Comparison of ENCODE assay signal across 16 cellular contexts in the genomic region with DNA sequence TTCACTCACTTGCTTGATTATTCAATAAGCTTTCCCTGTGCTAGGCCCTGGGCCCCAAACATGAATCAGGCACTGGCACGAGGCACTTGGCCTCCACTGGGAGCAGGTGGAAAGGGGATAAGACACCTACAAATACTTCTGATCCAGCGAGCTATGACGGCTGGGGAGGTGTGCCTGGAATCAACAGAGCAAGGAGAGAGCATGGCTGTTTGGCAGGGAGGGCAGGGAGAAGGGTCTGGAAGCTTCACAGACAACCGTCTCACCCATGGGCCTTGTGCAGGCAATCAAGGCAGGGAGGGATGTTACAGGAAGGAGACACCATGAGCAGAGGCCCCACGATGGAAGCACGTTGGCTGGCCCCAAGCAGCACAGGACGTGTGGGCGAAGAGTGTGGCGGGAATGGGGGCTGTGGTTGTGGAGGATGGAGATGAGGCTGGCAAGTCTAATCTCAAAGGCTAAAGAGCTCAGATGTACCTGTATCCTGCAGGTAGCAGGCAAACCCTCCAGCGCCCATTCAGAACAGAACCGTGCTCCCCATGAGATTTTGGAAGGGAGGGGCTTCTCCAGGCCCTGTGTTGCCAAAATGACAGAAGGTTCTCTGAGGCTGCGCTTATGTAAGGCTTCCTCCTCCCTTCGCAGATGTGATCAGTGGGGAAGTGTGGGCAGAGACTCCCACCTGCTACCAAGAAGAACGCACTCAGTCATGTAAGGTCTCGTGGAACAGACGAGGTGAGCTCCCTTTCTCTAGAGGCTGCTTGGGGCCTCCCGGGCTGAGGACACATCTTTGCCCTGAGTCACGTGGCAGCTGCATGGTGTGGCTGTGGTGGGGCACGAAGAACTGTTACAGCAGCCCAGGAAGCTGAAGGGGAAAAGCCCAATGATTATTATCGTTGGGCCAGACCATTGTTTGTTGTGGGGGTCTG.
DNase-seq lines count a peak whose midpoint lies in the region; ATAC-seq, FAIRE-seq and TF ChIP-seq lines count a peak whose summit lies in the region.
"Had no signal": no experiment of that assay in that cellular context is flagged by ENCODE, and none has a peak within 500 bp of the region (broad histone marks: within the 10 kb centered on the region; RNA-seq: fewer than 3 reads in every experiment).

No MANE protein-coding gene starts in this region.

- TF ChIP-seq RAD21 in HepG2 (CRISPR knock-in tag; IDR thresholded peaks at IDR 0.05), result no peak

- H3K36me3 Mint-ChIP-seq in activated CD8-positive, alpha-beta T cell treated with anti-CD3 and anti-CD28 coated beads, Interleukin-2, amount 10 ng/mL, durations not matched to agents 7 days and 5 days (ENCODE audit: low read depth), result no peaks in the 10 kb centered on the region

- no peak overlapping the region for H3K4me2 ChIP-seq in HepG2 (ENCODE audit: low read depth, low read length)
- H3K4me2 ChIP-seq: SK-N-SH had no signal

- CTCF ChIA-PET in activated CD8-positive, alpha-beta T cell treated with anti-CD3 and anti-CD28 coated beads, Interleukin-2, amount 10 ng/mL, durations not matched to agents 7 days and 5 days (lab: Charles Lee), result interaction anchor here (1.7 kb wide), 1 partner anchor 157 kb away, joined by 4 read pairs; no protein-coding TSS in a partner anchor
- CTCF ChIA-PET in HepG2 (lab: Yijun Ruan, JAX; ENCODE audit: low intra/inter-chr PET ratio, low total read pairs), result no interaction called here

- BruUV-seq in HepG2 (replicated peaks; lab: Mats Ljungman, UMichigan), result no TSS peak

- no peaks in the 10 kb centered on the region for H3K36me3 ChIP-seq in HepG2 (replicated peaks in 1 of 2; ENCODE audit: control insufficient read depth in 1 of 2, insufficient read depth in 2 of 2, low read length in 2 of 2)
- H3K36me3 ChIP-seq: right atrium auricular region had no signal

- ATAC-seq in activated CD8-positive, alpha-beta T cell treated with anti-CD3 and anti-CD28 coated beads, Interleukin-2, amount 10 ng/mL, durations not matched to agents 7 days and 5 days, result peak; percentile 42
- no peak for ATAC-seq in HepG2

- in situ Hi-C loops in HepG2 (cut with HindIII; ENCODE audit: extremely low pct_ligation_motif_present, low pct_unique_long_range_greater_than_20kb), result no loop called here

- no peak overlapping the region for H3K9ac ChIP-seq in HepG2 (ENCODE audit: insufficient read depth, low read depth, low read length)
- H3K9ac ChIP-seq: SK-N-SH had no signal

- POLR2A ChIA-PET in activated CD8-positive, alpha-beta T cell treated with anti-CD3 and anti-CD28 coated beads, Interleukin-2, amount 10 ng/mL, durations not matched to agents 7 days and 5 days (lab: Charles Lee), result interaction anchor here (1.4 kb wide), 1 partner anchor 93 kb away, joined by 3 read pairs; no protein-coding TSS in a partner anchor
- POLR2A ChIA-PET in HepG2 (lab: Yijun Ruan, JAX), result interaction anchor here (1.6 kb wide), 1 partner anchor 206 kb away, joined by 3 read pairs; no protein-coding TSS in a partner anchor

- H3K4me3 Mint-ChIP-seq in activated CD8-positive, alpha-beta T cell treated with anti-CD3 and anti-CD28 coated beads, Interleukin-2, amount 10 ng/mL, durations not matched to agents 7 days and 5 days, result no peak overlapping the region

- peaks cover 20% of the 10 kb centered on the region for H3K4me1 ChIP-seq in HepG2 (ENCODE audit: insufficient read depth, low read length)
- H3K4me1 ChIP-seq: right atrium auricular region had no signal

- no peaks in the 10 kb centered on the region for H3K9me3 ChIP-seq in HepG2 (ENCODE audit: low read length)
- H3K9me3 ChIP-seq: right atrium auricular region, tibial artery had no signal

- H3K27me3 Mint-ChIP-seq in activated CD8-positive, alpha-beta T cell treated with anti-CD3 and anti-CD28 coated beads, Interleukin-2, amount 10 ng/mL, durations not matched to agents 7 days and 5 days (ENCODE audit: low read depth), result peaks cover 13% of the 10 kb centered on the region

- no peak overlapping the region for H3K27ac Mint-ChIP-seq in activated CD8-positive, alpha-beta T cell treated with anti-CD3 and anti-CD28 coated beads, Interleukin-2, amount 10 ng/mL, durations not matched to agents 7 days and 5 days
- H3K27ac Mint-ChIP-seq: IgD-negative memory B cell had no signal

- intact Hi-C loops in HepG2 (cut with micrococcal nuclease; ENCODE audit: unreplicated experiment), result no loop called here

- peak; percentile 55 for DNase-seq in activated CD8-positive, alpha-beta memory T cell treated with anti-CD3 and anti-CD28 coated beads for 24 hours
- DNase-seq in activated CD8-positive, alpha-beta memory T cell treated with anti-CD3 and anti-CD28 coated beads, Interleukin-2, amount 50 U/mL, for 48 hours, result no peak
- DNase-seq in activated CD8-positive, alpha-beta T cell treated with anti-CD3 and anti-CD28 coated beads, Interleukin-2, amount 10 ng/mL, durations not matched to agents 7 days and 5 days, result no peak
- DNase-seq in HepG2 (ENCODE audit: low spot score), result no peak
- DNase-seq in superior temporal gyrus (ENCODE audit: extremely low spot score), result peak; percentile 47
- DNase-seq in HK-2 (ENCODE audit: unreplicated experiment), result no peak
- no peak for DNase-seq in NCI-H1092 (lab: John Stamatoyannopoulos, UW)
- DNase-seq in stimulated activated naive CD4-positive, alpha-beta T cell treated with Interleukin-2 at 50 U/mL for 16 hours (lab: John Stamatoyannopoulos, UW), result no peak
- DNase-seq: effector memory CD4-positive, alpha-beta T cell; foreskin melanocyte; GDM1; NCI-H2029; SK-N-SH; tibial artery had no signal

- no peak overlapping the region for H3K4me3 ChIP-seq in HepG2 (replicated peaks in 1 of 3; ENCODE audit: insufficient read depth in 1 of 3, low read depth in 2 of 3, low read length in 3 of 3)
- H3K4me3 ChIP-seq: right atrium auricular region, tibial artery had no signal

- 59% methylated on average over 18 of the region's 20 CpGs for WGBS in HepG2 (ENCODE audit: low lambda C conversion rate)

- H3K27me3 ChIP-seq in HepG2 (ENCODE audit: control insufficient read depth in 1 of 2, insufficient read depth in 2 of 2, low read length in 2 of 2), result peaks cover under 1 to 16% of the 10 kb centered on the region in 2 experiments; a peak in 3 of 5 replicates
- H3K27me3 ChIP-seq: right atrium auricular region, tibial artery had no signal

- no peak for FAIRE-seq in HepG2 (lab: Jason Lieb, UNC)

- H2AFZ ChIP-seq in HepG2 (ENCODE audit: low read length), result no peak overlapping the region

- no peaks in the 10 kb centered on the region for H3K79me2 ChIP-seq in HepG2 (ENCODE audit: insufficient read depth, low read length)

- TF ChIP-seq CTCF in HepG2 (CRISPR knock-in tag; IDR thresholded peaks at IDR 0.05), result no peak

- H3K4me1 Mint-ChIP-seq in activated CD8-positive, alpha-beta T cell treated with anti-CD3 and anti-CD28 coated beads, Interleukin-2, amount 10 ng/mL, durations not matched to agents 7 days and 5 days (ENCODE audit: low read depth), result peaks cover 17% of the 10 kb centered on the region

- no peak for TF ChIP-seq EP300 in HepG2 (IDR thresholded peaks at IDR 0.05; ENCODE audit: low read depth in 2 of 2, low read length in 2 of 2)
- TF ChIP-seq EP300 in HepG2 (CRISPR knock-in tag; IDR thresholded peaks at IDR 0.05; ENCODE audit: borderline replicate concordance), result no peak

- TF ChIP-seq POLR2A in HepG2 (IDR thresholded peaks at IDR 0.05; ENCODE audit: insufficient read depth in 1 of 2, low read depth in 2 of 2, low read length in 2 of 2), result no peak

- H3K9me3 Mint-ChIP-seq in activated CD8-positive, alpha-beta T cell treated with anti-CD3 and anti-CD28 coated beads, Interleukin-2, amount 10 ng/mL, durations not matched to agents 7 days and 5 days (ENCODE audit: insufficient read depth), result peaks cover 7% of the 10 kb centered on the region

- H3K27ac ChIP-seq in HepG2 (ENCODE audit: extremely low read length, insufficient read depth, low read length), result no peak overlapping the region
- H3K27ac ChIP-seq: right atrium auricular region, tibial artery had no signal

- no peaks in the 10 kb centered on the region for H4K20me1 ChIP-seq in HepG2 (ENCODE audit: insufficient read depth, low read length)

TF ChIP-seq in HepG2, 621 proteins besides CTCF, POLR2A, EP300 and RAD21 (continues in another document):
- TF ChIP-seq ZNF263 (CRISPR knock-in tag; IDR thresholded peaks at IDR 0.05) (peak; percentile 22; the same call in 1 of the 2 replicates), HIVEP1 (CRISPR knock-in tag; IDR thresholded peaks at IDR 0.05) (0 out of 2 replicates have a peak, but pooled peaks have one; percentile 36), MAFF (IDR thresholded peaks at IDR 0.05; ENCODE audit: low read depth, low read length) (no peak)
- TF ChIP-seq, protein P1, sequence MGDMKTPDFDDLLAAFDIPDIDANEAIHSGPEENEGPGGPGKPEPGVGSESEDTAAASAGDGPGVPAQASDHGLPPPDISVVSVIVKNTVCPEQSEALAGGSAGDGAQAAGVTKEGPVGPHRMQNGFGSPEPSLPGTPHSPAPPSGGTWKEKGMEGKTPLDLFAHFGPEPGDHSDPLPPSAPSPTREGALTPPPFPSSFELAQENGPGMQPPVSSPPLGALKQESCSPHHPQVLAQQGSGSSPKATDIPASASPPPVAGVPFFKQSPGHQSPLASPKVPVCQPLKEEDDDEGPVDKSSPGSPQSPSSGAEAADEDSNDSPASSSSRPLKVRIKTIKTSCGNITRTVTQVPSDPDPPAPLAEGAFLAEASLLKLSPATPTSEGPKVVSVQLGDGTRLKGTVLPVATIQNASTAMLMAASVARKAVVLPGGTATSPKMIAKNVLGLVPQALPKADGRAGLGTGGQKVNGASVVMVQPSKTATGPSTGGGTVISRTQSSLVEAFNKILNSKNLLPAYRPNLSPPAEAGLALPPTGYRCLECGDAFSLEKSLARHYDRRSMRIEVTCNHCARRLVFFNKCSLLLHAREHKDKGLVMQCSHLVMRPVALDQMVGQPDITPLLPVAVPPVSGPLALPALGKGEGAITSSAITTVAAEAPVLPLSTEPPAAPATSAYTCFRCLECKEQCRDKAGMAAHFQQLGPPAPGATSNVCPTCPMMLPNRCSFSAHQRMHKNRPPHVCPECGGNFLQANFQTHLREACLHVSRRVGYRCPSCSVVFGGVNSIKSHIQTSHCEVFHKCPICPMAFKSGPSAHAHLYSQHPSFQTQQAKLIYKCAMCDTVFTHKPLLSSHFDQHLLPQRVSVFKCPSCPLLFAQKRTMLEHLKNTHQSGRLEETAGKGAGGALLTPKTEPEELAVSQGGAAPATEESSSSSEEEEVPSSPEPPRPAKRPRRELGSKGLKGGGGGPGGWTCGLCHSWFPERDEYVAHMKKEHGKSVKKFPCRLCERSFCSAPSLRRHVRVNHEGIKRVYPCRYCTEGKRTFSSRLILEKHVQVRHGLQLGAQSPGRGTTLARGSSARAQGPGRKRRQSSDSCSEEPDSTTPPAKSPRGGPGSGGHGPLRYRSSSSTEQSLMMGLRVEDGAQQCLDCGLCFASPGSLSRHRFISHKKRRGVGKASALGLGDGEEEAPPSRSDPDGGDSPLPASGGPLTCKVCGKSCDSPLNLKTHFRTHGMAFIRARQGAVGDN (CRISPR knock-in tag; IDR thresholded peaks at IDR 0.05), result peak; percentile 55

Comparison
In these comparisons a context has a peak if more than half of its experiments do, and no peak if none do; other contexts are left out.
1. DNase-seq: peak in activated CD8-positive, alpha-beta memory T cell treated with anti-CD3 and anti-CD28 coated beads for 24 hours (single experiment) and superior temporal gyrus (single experiment); none in activated CD8-positive, alpha-beta memory T cell treated with anti-CD3 and anti-CD28 coated beads, Interleukin-2, amount 50 U/mL, for 48 hours (single experiment), activated CD8-positive, alpha-beta T cell treated with anti-CD3 and anti-CD28 coated beads, Interleukin-2, amount 10 ng/mL, durations not matched to agents 7 days and 5 days (single experiment), HepG2 (single experiment), HK-2 (single experiment), NCI-H1092 (single experiment) and stimulated activated naive CD4-positive, alpha-beta T cell treated with Interleukin-2 at 50 U/mL for 16 hours (single experiment).